ENCODE assay signal across 8 cellular contexts in the genomic region with DNA sequence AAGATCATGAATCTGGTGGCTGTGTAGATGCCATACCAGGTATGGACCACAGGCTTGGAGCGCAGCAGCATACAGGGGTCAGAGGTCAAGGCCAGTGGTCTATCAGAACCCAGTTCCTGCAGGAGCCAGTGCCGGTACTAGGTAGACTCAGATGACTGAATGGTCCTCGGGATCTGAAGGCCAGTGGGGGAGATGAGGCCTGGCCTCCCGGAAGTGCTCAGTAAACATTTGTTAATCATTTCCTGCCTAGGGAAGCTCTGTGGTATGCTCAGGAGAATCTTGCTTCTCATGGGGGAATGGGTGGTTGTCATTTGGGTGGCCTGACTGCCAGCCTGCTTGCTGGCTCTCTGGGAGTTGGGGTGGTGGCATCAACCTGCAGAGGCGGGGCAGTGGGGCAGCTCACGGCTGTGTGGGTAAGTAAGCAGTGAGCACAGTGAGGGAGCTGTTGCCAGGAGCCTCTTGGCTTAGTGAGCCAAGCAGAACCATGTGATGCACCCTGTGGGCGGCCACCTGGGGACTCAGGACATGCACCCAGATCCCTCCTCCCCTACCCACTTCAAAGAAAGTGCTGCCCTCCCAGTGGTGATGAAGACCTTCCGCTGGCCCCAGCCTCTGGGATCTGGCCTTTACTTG. TPM values are rescaled to one million over a fixed set of nuclear protein-coding genes. Genes with fewer than 3 reads are reported as not detected.
DNase-seq lines count a peak whose midpoint lies in the region; ATAC-seq and TF ChIP-seq lines count a peak whose summit lies in the region.

No MANE protein-coding gene starts in this region.

- TF ChIP-seq POLR2A in prostate gland (IDR thresholded peaks at IDR 0.05) (no peak), gastrocnemius medialis (IDR thresholded peaks at IDR 0.05) (no peak)

- TF ChIP-seq CTCF in prostate gland (IDR thresholded peaks at IDR 0.05): no peak
- TF ChIP-seq CTCF in gastrocnemius medialis (IDR thresholded peaks at IDR 0.05 in 4 of 5, conservative IDR thresholded peaks at IDR 0.05 in 1 of 5): no peak

- ATAC-seq in GM18870 (IDR thresholded peaks at IDR 0.05; ENCODE audit: unreplicated experiment) (peak; percentile 59), HG02973 (IDR thresholded peaks at IDR 0.05; ENCODE audit: unreplicated experiment) (peak; percentile 43), gastrocnemius medialis (no peak)
- ATAC-seq in activated naive CD8-positive, alpha-beta T cell treated with anti-CD3 and anti-CD28 coated beads, Interleukin-2, amount 50 U/mL, for 24 hours: peak; percentile 53

- in situ Hi-C loops in gastrocnemius medialis (cut with MboI; ENCODE audit: low sequenced_read_pairs in 4 of 4): no loop called here

- H3K4me3 Mint-ChIP-seq in activated naive CD8-positive, alpha-beta T cell treated with anti-CD3 and anti-CD28 coated beads, Interleukin-2, amount 50 U/mL, for 24 hours: peak overlapping the region; percentile 47

- H3K27me3 Mint-ChIP-seq in activated naive CD8-positive, alpha-beta T cell treated with anti-CD3 and anti-CD28 coated beads, Interleukin-2, amount 50 U/mL, for 24 hours: no peaks in the 10 kb centered on the region

- H3K4me3 ChIP-seq in prostate gland (no peak overlapping the region), gastrocnemius medialis (no peak overlapping the region)

- peak overlapping the region in 1 of 2 donors; percentile 18 for H3K27ac ChIP-seq in prostate gland
- no peak overlapping the region for H3K27ac ChIP-seq in gastrocnemius medialis

- H3K27me3 ChIP-seq in prostate gland (replicated peaks; ENCODE audit: insufficient read depth) (no peaks in the 10 kb centered on the region), gastrocnemius medialis (no peaks in the 10 kb centered on the region)

- DNase-seq in RPMI8226: peak; percentile 11
- DNase-seq in activated naive CD8-positive, alpha-beta T cell treated with anti-CD3 and anti-CD28 coated beads, Interleukin-2, amount 50 U/mL, for 24 hours: peak; percentile 71
- DNase-seq in prostate gland (ENCODE audit: low spot score): peak; percentile 27
- no peak for DNase-seq in gastrocnemius medialis
- DNase-seq in NCI-H1105 treated with DMSO at 0.1 percent for 48 hours (lab: John Stamatoyannopoulos, UW): no peak
- no peak for DNase-seq in middle frontal gyrus (ENCODE audit: extremely low spot score, low spot score)

- H3K36me3 Mint-ChIP-seq in activated naive CD8-positive, alpha-beta T cell treated with anti-CD3 and anti-CD28 coated beads, Interleukin-2, amount 50 U/mL, for 24 hours (ENCODE audit: low read depth): peaks cover 8% of the 10 kb centered on the region

- intact Hi-C loops in prostate gland (cut with DNase I) (no loop called here), gastrocnemius medialis (cut with DNase I; ENCODE audit: low total_unique reads) (no loop called here)

- H3K4me1 ChIP-seq in prostate gland (replicated peaks): peaks cover 4% of the 10 kb centered on the region
- H3K4me1 ChIP-seq in gastrocnemius medialis: no peaks in the 10 kb centered on the region

- no peaks in the 10 kb centered on the region for H3K9me3 ChIP-seq in prostate gland
- H3K9me3 ChIP-seq in gastrocnemius medialis: no peaks in the 10 kb centered on the region

- no peaks in the 10 kb centered on the region for H3K9me3 Mint-ChIP-seq in activated naive CD8-positive, alpha-beta T cell treated with anti-CD3 and anti-CD28 coated beads, Interleukin-2, amount 50 U/mL, for 24 hours

- peak overlapping the region; percentile 93 for H3K27ac Mint-ChIP-seq in activated naive CD8-positive, alpha-beta T cell treated with anti-CD3 and anti-CD28 coated beads, Interleukin-2, amount 50 U/mL, for 24 hours

- H3K36me3 ChIP-seq in prostate gland: no peaks in the 10 kb centered on the region
- no peaks in the 10 kb centered on the region for H3K36me3 ChIP-seq in gastrocnemius medialis

- 66% methylated on average over 8 of the region's 8 CpGs for WGBS in prostate gland

- H3K4me1 Mint-ChIP-seq in activated naive CD8-positive, alpha-beta T cell treated with anti-CD3 and anti-CD28 coated beads, Interleukin-2, amount 50 U/mL, for 24 hours: peaks cover 91% of the 10 kb centered on the region

RNA-seq across cellular contexts. Expression of gene PTPRJ, which starts 33.0 kb away (rescaled TPM):
- total RNA-seq in prostate gland (10 to 100 TPM; 24.9 to 48.0 TPM), gastrocnemius medialis (1 to 10 TPM; 5.4 to 9.0 (median 5.6) TPM)

Comparison
In these comparisons a context has a peak if more than half of its experiments do, and no peak if none do; other contexts are left out.
1. ATAC-seq: peak in GM18870 (single experiment), HG02973 (single experiment) and activated naive CD8-positive, alpha-beta T cell treated with anti-CD3 and anti-CD28 coated beads, Interleukin-2, amount 50 U/mL, for 24 hours (single experiment); none in gastrocnemius medialis (0 of 2).
2. DNase-seq: peak in RPMI8226 (single experiment), activated naive CD8-positive, alpha-beta T cell treated with anti-CD3 and anti-CD28 coated beads, Interleukin-2, amount 50 U/mL, for 24 hours (single experiment) and prostate gland (single experiment); none in gastrocnemius medialis (0 of 2), NCI-H1105 treated with DMSO at 0.1 percent for 48 hours (single experiment) and middle frontal gyrus (single experiment).